ENCODE assay signal across 8 cellular contexts in genomic region chr2:70140978-70141753, GRCh38.
A peak's percentile ranks its signal among the peaks of the same experiment; 100 is the strongest.
DNase-seq lines count a peak whose midpoint lies in the region; TF ChIP-seq lines count a peak whose summit lies in the region.

No MANE protein-coding gene starts in this region.

- H3K9me3 ChIP-seq in HAP-1: no peaks in the 10 kb centered on the region

- in situ Hi-C loops in HAP-1 (cut with MboI; ENCODE audit: low sequenced_read_pairs): loop anchor here (10.0 kb wide), 3 partner anchors 56 to 416 kb away; partner anchors contain the start of gene PCBP1

- no peaks in the 10 kb centered on the region for H3K27me3 ChIP-seq in HAP-1 (ENCODE audit: low read depth)

- TF ChIP-seq CTCF in GM12874 (IDR thresholded peaks at IDR 0.05; ENCODE audit: insufficient read depth, low read depth, low read length) (peak; percentile 72), WI38 (IDR thresholded peaks at IDR 0.05; ENCODE audit: low read depth, low read length) (no peak)

- peak in 1 of 2 experiments; percentile 52 for DNase-seq in HAP-1 (ENCODE audit: low spot score in 2 of 2)
- peak; percentile 89 for DNase-seq in NAMALWA (ENCODE audit: low spot score)
- peak; percentile 68 for DNase-seq in ecto neural progenitor cell (ENCODE audit: low spot score)
- peak; percentile 83 for DNase-seq in medulla oblongata (ENCODE audit: extremely low spot score)
- DNase-seq in stimulated activated naive CD4-positive, alpha-beta T cell treated with Interleukin-2 at 50 U/mL for 16 hours (lab: John Stamatoyannopoulos, UW): peak; percentile 61
- DNase-seq in NCI-H2227 treated with DMSO at 0.1 percent for 48 hours (lab: John Stamatoyannopoulos, UW): no peak

- peak overlapping the region; percentile 40 for H3K4me3 ChIP-seq in HAP-1
- H3K4me3 ChIP-seq in WI38 (ENCODE audit: low read depth, low read length): peak overlapping the region; percentile 59

- H3K4me1 ChIP-seq in HAP-1: peaks cover 15% of the 10 kb centered on the region

- no peaks in the 10 kb centered on the region for H3K36me3 ChIP-seq in HAP-1 (replicated peaks)
